8 cellular contexts compared by ENCODE assay signal in genomic region chr17:75152523-75152922, GRCh38. TPM values are rescaled to one million over a fixed set of nuclear protein-coding genes. Genes with fewer than 3 reads are reported as not detected.
A peak's percentile ranks its signal among the peaks of the same experiment; 100 is the strongest.
DNase-seq lines count a peak whose midpoint lies in the region; ATAC-seq and TF ChIP-seq lines count a peak whose summit lies in the region.

No MANE protein-coding gene starts in this region.

- H3K27me3 Mint-ChIP-seq in activated CD8-positive, alpha-beta memory T cell treated with anti-CD3 and anti-CD28 coated beads, Interleukin-2, amount 10 ng/mL, durations not matched to agents 7 days and 5 days = no peaks in the 10 kb centered on the region

- no peaks in the 10 kb centered on the region for H3K27me3 ChIP-seq in skeletal muscle satellite cell (ENCODE audit: control insufficient read depth, insufficient read depth, low read length)

- ATAC-seq in activated CD8-positive, alpha-beta memory T cell treated with anti-CD3 and anti-CD28 coated beads, Interleukin-2, amount 10 ng/mL, durations not matched to agents 7 days and 5 days = no peak
- ATAC-seq in HG02885 (IDR thresholded peaks at IDR 0.05; ENCODE audit: poor library complexity, unreplicated experiment) = no peak

- no peaks in the 10 kb centered on the region for H3K9me3 ChIP-seq in SK-N-MC (ENCODE audit: low read depth, low read length)
- H3K9me3 ChIP-seq in skeletal muscle satellite cell (replicated peaks; ENCODE audit: low read length) = no peaks in the 10 kb centered on the region

- no peak for TF ChIP-seq CTCF in fibroblast of mammary gland (conservative IDR thresholded peaks at IDR 0.05; ENCODE audit: control insufficient read depth, insufficient read depth, low read depth, low read length)

- H3K9ac ChIP-seq in SK-N-MC (ENCODE audit: insufficient read length) (peak overlapping the region; percentile 86), skeletal muscle satellite cell (ENCODE audit: low read depth, low read length) (peak overlapping the region; percentile 91)

- peaks cover 46% of the 10 kb centered on the region for H3K4me1 Mint-ChIP-seq in activated CD8-positive, alpha-beta memory T cell treated with anti-CD3 and anti-CD28 coated beads, Interleukin-2, amount 10 ng/mL, durations not matched to agents 7 days and 5 days

- H3K27ac ChIP-seq in SK-N-MC = peak overlapping the region; percentile 47

- DNase-seq in activated CD8-positive, alpha-beta memory T cell treated with anti-CD3 and anti-CD28 coated beads, Interleukin-2, amount 10 ng/mL, durations not matched to agents 7 days and 5 days = no peak
- no peak for DNase-seq in activated CD8-positive, alpha-beta memory T cell treated with anti-CD3 and anti-CD28 coated beads, Interleukin-2, amount 50 U/mL, for 48 hours
- no peak for DNase-seq in SK-N-MC (ENCODE audit: low read depth, low spot score)
- DNase-seq in fibroblast of mammary gland (ENCODE audit: low read depth) = no peak
- no peak for DNase-seq in AML-193 (lab: John Stamatoyannopoulos, UW)
- DNase-seq in NCI-H187 treated with DMSO at 0.1 percent for 48 hours (lab: John Stamatoyannopoulos, UW) = no peak

- H3K4me2 ChIP-seq in skeletal muscle satellite cell (ENCODE audit: low read length) = peak overlapping the region; percentile 85

- H3K27ac Mint-ChIP-seq in activated CD8-positive, alpha-beta memory T cell treated with anti-CD3 and anti-CD28 coated beads, Interleukin-2, amount 10 ng/mL, durations not matched to agents 7 days and 5 days = peak overlapping the region; percentile 90

- peaks cover 22% of the 10 kb centered on the region for H3K4me1 ChIP-seq in skeletal muscle satellite cell (ENCODE audit: control insufficient read depth, insufficient read depth, low read length)

- peaks cover 31% of the 10 kb centered on the region for H3K36me3 Mint-ChIP-seq in activated CD8-positive, alpha-beta memory T cell treated with anti-CD3 and anti-CD28 coated beads, Interleukin-2, amount 10 ng/mL, durations not matched to agents 7 days and 5 days

- peak overlapping the region; percentile 86 for H3K4me3 ChIP-seq in SK-N-MC
- H3K4me3 ChIP-seq in fibroblast of mammary gland (ENCODE audit: control insufficient read depth, low read depth, low read length) = peak overlapping the region; percentile 91
- H3K4me3 ChIP-seq in skeletal muscle satellite cell (ENCODE audit: low read length) = peak overlapping the region; percentile 98

- peaks cover 16% of the 10 kb centered on the region for H3K36me3 ChIP-seq in SK-N-MC (ENCODE audit: insufficient read depth, low read length)
- H3K36me3 ChIP-seq in skeletal muscle satellite cell (ENCODE audit: insufficient read depth, low read length) = peaks cover 14% of the 10 kb centered on the region

- CTCF ChIA-PET in activated CD8-positive, alpha-beta memory T cell treated with anti-CD3 and anti-CD28 coated beads, Interleukin-2, amount 10 ng/mL, durations not matched to agents 7 days and 5 days (lab: Charles Lee) = interaction anchor here (1.0 kb wide), 1 partner anchor 39 kb away, joined by 4 read pairs; no protein-coding TSS in a partner anchor

- no peaks in the 10 kb centered on the region for H3K9me3 Mint-ChIP-seq in activated CD8-positive, alpha-beta memory T cell treated with anti-CD3 and anti-CD28 coated beads, Interleukin-2, amount 10 ng/mL, durations not matched to agents 7 days and 5 days (ENCODE audit: low read depth)

- H3K4me3 Mint-ChIP-seq in activated CD8-positive, alpha-beta memory T cell treated with anti-CD3 and anti-CD28 coated beads, Interleukin-2, amount 10 ng/mL, durations not matched to agents 7 days and 5 days = peak overlapping the region; percentile 98

RNA-seq across cellular contexts. Expression of gene JPT1, which starts 1.8 kb away (rescaled TPM):
- 100 to 1,000 TPM; 277 to 301 TPM for total RNA-seq in activated CD8-positive, alpha-beta memory T cell treated with anti-CD3 and anti-CD28 coated beads, Interleukin-2, amount 10 ng/mL, durations not matched to agents 7 days and 5 days
- total RNA-seq in skeletal muscle satellite cell (2012; rRNA removed) = 209 and 251 TPM in 2 replicates

RNA-seq across cellular contexts. Expression of gene NT5C, which starts 21.0 kb away (rescaled TPM):
- total RNA-seq in activated CD8-positive, alpha-beta memory T cell treated with anti-CD3 and anti-CD28 coated beads, Interleukin-2, amount 10 ng/mL, durations not matched to agents 7 days and 5 days = 10 to 100 TPM; 65.2 to 73.1 TPM
- 56.5 and 75.1 TPM in 2 replicates for total RNA-seq in skeletal muscle satellite cell (2012; rRNA removed)

RNA-seq across cellular contexts. Expression of gene SUMO2, which starts 30.2 kb away (rescaled TPM):
- 100 to 1,000 TPM; 469 to 639 TPM for total RNA-seq in activated CD8-positive, alpha-beta memory T cell treated with anti-CD3 and anti-CD28 coated beads, Interleukin-2, amount 10 ng/mL, durations not matched to agents 7 days and 5 days
- total RNA-seq in skeletal muscle satellite cell (2012; rRNA removed) = 85.9 and 93.3 TPM in 2 replicates

RNA-seq across cellular contexts. Expression of gene ARMC7, which starts 42.8 kb away (rescaled TPM):
- 10 to 100 TPM; 13.5 to 14.5 TPM for total RNA-seq in activated CD8-positive, alpha-beta memory T cell treated with anti-CD3 and anti-CD28 coated beads, Interleukin-2, amount 10 ng/mL, durations not matched to agents 7 days and 5 days
- 1.5 and 2.3 TPM in 2 replicates for total RNA-seq in skeletal muscle satellite cell (2012; rRNA removed)

RNA-seq across cellular contexts. Expression of gene NUP85, which starts 53.0 kb away (rescaled TPM):
- 100 to 1,000 TPM; 164 to 176 TPM for total RNA-seq in activated CD8-positive, alpha-beta memory T cell treated with anti-CD3 and anti-CD28 coated beads, Interleukin-2, amount 10 ng/mL, durations not matched to agents 7 days and 5 days
- total RNA-seq in skeletal muscle satellite cell (2012; rRNA removed) = 35.0 and 40.2 TPM in 2 replicates
